ENCODE assay signal across 10 cellular contexts in the genomic region with DNA sequence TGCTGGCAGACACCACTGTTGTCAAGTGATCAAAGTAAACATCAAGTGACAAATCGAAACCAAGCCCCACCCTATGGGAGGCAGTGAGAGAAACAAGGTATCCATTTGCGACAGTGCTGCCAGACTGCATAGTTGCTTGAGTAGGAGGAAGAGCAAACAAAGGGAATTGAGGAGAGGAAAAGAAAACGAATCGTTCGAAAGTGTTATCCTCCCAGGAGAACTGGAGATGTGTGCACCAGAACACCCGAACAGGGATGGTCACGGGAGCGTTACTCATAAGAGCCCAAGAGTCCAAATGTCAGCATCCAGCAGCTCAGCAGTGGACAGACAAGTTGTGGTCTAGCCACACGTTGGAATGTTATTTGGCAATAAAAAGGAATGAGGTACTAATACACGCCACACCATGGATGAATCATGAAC. TPM values are rescaled to one million over a fixed set of nuclear protein-coding genes. Genes with fewer than 3 reads are reported as not detected.
A peak's percentile ranks its signal among the peaks of the same experiment; 100 is the strongest.
DNase-seq lines count a peak whose midpoint lies in the region; ATAC-seq, FAIRE-seq and TF ChIP-seq lines count a peak whose summit lies in the region.
"Had no signal": no experiment of that assay in that cellular context is flagged by ENCODE, and none has a peak within 500 bp of the region (broad histone marks: within the 10 kb centered on the region; RNA-seq: fewer than 3 reads in every experiment).

No MANE protein-coding gene starts in this region.

- H2BK15ac ChIP-seq in H1 (ENCODE audit: low read length), result no peak overlapping the region; the same call in 1 of the 2 replicates

- H3K14ac ChIP-seq in H1 (ENCODE audit: insufficient read length), result no peak overlapping the region

- H3K79me1 ChIP-seq in H1 (ENCODE audit: low read depth, low read length), result no peaks in the 10 kb centered on the region

- POLR2A ChIA-PET in H1 (lab: Charles Lee; ENCODE audit: partially characterized antibody), result no interaction called here

- H4K8ac ChIP-seq in H1 (ENCODE audit: extremely low read depth, insufficient read depth, low read length), result no peak overlapping the region

- peak overlapping the region; percentile 11; the same call in 1 of the 2 replicates for H2BK12ac ChIP-seq in H1 (ENCODE audit: low read depth, low read length)

- H3K27ac Mint-ChIP-seq in activated naive CD4-positive, alpha-beta T cell treated with anti-CD3 and anti-CD28 coated beads for 36 hours, result no peak overlapping the region

- no peak overlapping the region for H2BK5ac ChIP-seq in H1 (ENCODE audit: low read depth, low read length)

- H3K4me3 Mint-ChIP-seq in activated naive CD4-positive, alpha-beta T cell treated with anti-CD3 and anti-CD28 coated beads for 36 hours, result no peak overlapping the region

- no peak overlapping the region for H2AFZ ChIP-seq in H1 (ENCODE audit: low read length)

- no peak overlapping the region for H2BK120ac ChIP-seq in H1 (replicated peaks; ENCODE audit: low read depth, low read length)

- no peak for ATAC-seq in GM18907 (IDR thresholded peaks at IDR 0.05; ENCODE audit: unreplicated experiment)
- ATAC-seq: heart left ventricle had no signal

- TF ChIP-seq EP300 in H1 (IDR thresholded peaks at IDR 0.05; ENCODE audit: borderline replicate concordance in 1 of 2, low read depth in 2 of 2, low read length in 2 of 2), result no peak

- no peak overlapping the region for H4K91ac ChIP-seq in H1 (replicated peaks; ENCODE audit: insufficient read length, low read length)

- H3K27ac ChIP-seq in H1 (ENCODE audit: low read depth, low read length) (no peak overlapping the region), small intestine (ENCODE audit: low read depth in 1 of 2, low read length in 1 of 2) (peak overlapping the region in 1 of 2 donors; percentile 52)
- H3K27ac ChIP-seq: heart left ventricle had no signal

- H3K36me3 Mint-ChIP-seq in activated naive CD4-positive, alpha-beta T cell treated with anti-CD3 and anti-CD28 coated beads for 36 hours (ENCODE audit: low read depth), result no peaks in the 10 kb centered on the region

- CTCF ChIA-PET in H1 (lab: Charles Lee; ENCODE audit: partially characterized antibody), result interaction anchor here (1.1 kb wide), 1 partner anchor 97 kb away, joined by 3 read pairs; no protein-coding TSS in a partner anchor
- CTCF ChIA-PET in activated naive CD4-positive, alpha-beta T cell treated with anti-CD3 and anti-CD28 coated beads for 36 hours (lab: Charles Lee), result no interaction called here

- no peak for FAIRE-seq in H1 (lab: Jason Lieb, UNC)
- no peak for FAIRE-seq in small intestine (lab: Jason Lieb, UNC)

- H3K56ac ChIP-seq in H1 (replicated peaks; ENCODE audit: insufficient read length, low read depth, low read length), result no peak overlapping the region

- no peak for TF ChIP-seq POLR2A in H1 (IDR thresholded peaks at IDR 0.05; ENCODE audit: control extremely low read depth in 1 of 2, low read depth in 2 of 2, low read length in 2 of 2)

- H3K9ac ChIP-seq in H1 (replicated peaks in 1 of 4; ENCODE audit: extremely low read depth in 1 of 4, low read depth in 3 of 4, low read length in 3 of 4), result no peak overlapping the region

- no peak overlapping the region for H2AK5ac ChIP-seq in H1 (ENCODE audit: low read depth, low read length)

- WGBS in H1 (ENCODE audit: extremely low coverage in 1 of 2, insufficient coverage in 1 of 2, insufficient read length in 1 of 2, insufficient replicate concordance in 2 of 2, low coverage in 1 of 2, low lambda C conversion rate in 2 of 2, missing lambda C conversion rate in 1 of 2), 2 experiments, result 84% methylated on average over 10 of the region's 10 CpGs; no CpG with 5 or more reads in 1 of the 2 experiments
- WGBS in small intestine, 3 donors, result 28 to 50% (median 34%) methylated on average over 10 of the region's 10 CpGs

- no peaks in the 10 kb centered on the region for H4K20me1 ChIP-seq in H1 (replicated peaks in 1 of 2; ENCODE audit: control insufficient read depth in 1 of 2, insufficient read depth in 2 of 2, low read length in 2 of 2)

- no peaks in the 10 kb centered on the region for H3K4me1 Mint-ChIP-seq in activated naive CD4-positive, alpha-beta T cell treated with anti-CD3 and anti-CD28 coated beads for 36 hours (ENCODE audit: low read depth)

- H3K18ac ChIP-seq in H1 (ENCODE audit: extremely low read depth, low read length), result no peak overlapping the region

- H3K4me3 ChIP-seq in H1 (ENCODE audit: extremely low read depth in 1 of 4, insufficient read depth in 2 of 4, low read depth in 3 of 4, low read length in 4 of 4) (no peak overlapping the region), small intestine (ENCODE audit: low read depth in 1 of 2, low read length in 2 of 2) (no peak overlapping the region)
- H3K4me3 ChIP-seq: heart left ventricle had no signal

- DNase-seq in EL, result peak; percentile 70
- DNase-seq in NCI-H2171 (lab: John Stamatoyannopoulos, UW), result peak; percentile 14
- no peak for DNase-seq in H1 (ENCODE audit: low read depth in 1 of 2, low spot score in 2 of 2)
- peak; percentile 11 for DNase-seq in small intestine
- no peak for DNase-seq in activated CD4-positive, CD25-positive, alpha-beta regulatory T cell (lab: John Stamatoyannopoulos, UW)
- DNase-seq in activated naive CD4-positive, alpha-beta T cell treated with anti-CD3 and anti-CD28 coated beads for 36 hours, result no peak
- DNase-seq: activated T-cell treated with anti-CD3 and anti-CD28 coated beads, Interleukin-2, amount 50 U/mL, for 48 hours; heart left ventricle; KG1 had no signal

- no peak overlapping the region for H2BK20ac ChIP-seq in H1 (ENCODE audit: low read length)

- no peak overlapping the region for H3K4ac ChIP-seq in H1 (replicated peaks; ENCODE audit: insufficient read length, low read depth, low read length)

- no peaks in the 10 kb centered on the region for H3K9me3 Mint-ChIP-seq in activated naive CD4-positive, alpha-beta T cell treated with anti-CD3 and anti-CD28 coated beads for 36 hours

- TF ChIP-seq CTCF in H1 (IDR thresholded peaks at IDR 0.05; ENCODE audit: control extremely low read depth in 1 of 3, insufficient read depth in 1 of 3, low read depth in 1 of 3, low read length in 3 of 3), result no peak

- TF ChIP-seq RAD21 in H1 (IDR thresholded peaks at IDR 0.05 in 1 of 2, conservative IDR thresholded peaks at IDR 0.05 in 1 of 2; ENCODE audit: low read depth in 2 of 2, low read length in 2 of 2), result no peak

- H3K27me3 ChIP-seq in H1 (replicated peaks in 1 of 4; ENCODE audit: control insufficient read depth in 3 of 4, extremely low read depth in 1 of 4, insufficient read depth in 3 of 4, low read length in 3 of 4) (peaks cover 0 to 1% (median 0%) of the 10 kb centered on the region in 4 experiments; a peak in 1 of 7 replicates), small intestine (ENCODE audit: control insufficient read depth in 2 of 2, insufficient read depth in 2 of 2, low read length in 2 of 2) (peaks cover 0 to 2% of the 10 kb centered on the region in 2 donors)

- no peaks in the 10 kb centered on the region for H3K79me2 ChIP-seq in H1 (ENCODE audit: control insufficient read depth in 1 of 2, insufficient read depth in 2 of 2, low read length in 2 of 2)

- H3K4me2 ChIP-seq in H1 (ENCODE audit: insufficient read depth in 1 of 2, low read depth in 2 of 2, low read length in 2 of 2), result no peak overlapping the region

- H3K4me1 ChIP-seq in H1 (replicated peaks in 1 of 4; ENCODE audit: control insufficient read depth in 3 of 4, insufficient read depth in 4 of 4, low read length in 3 of 4) (no peaks in the 10 kb centered on the region), small intestine (ENCODE audit: control insufficient read depth in 2 of 2, insufficient read depth in 1 of 2, low read depth in 1 of 2, low read length in 1 of 2) (no peaks in the 10 kb centered on the region)
- H3K4me1 ChIP-seq: heart left ventricle had no signal

- H3K27me3 Mint-ChIP-seq in activated naive CD4-positive, alpha-beta T cell treated with anti-CD3 and anti-CD28 coated beads for 36 hours (ENCODE audit: low read depth), result peaks cover 12% of the 10 kb centered on the region

- intact Hi-C loops in activated naive CD4-positive, alpha-beta T cell treated with anti-CD3 and anti-CD28 coated beads for 36 hours (cut with micrococcal nuclease), result loop anchor here (10.0 kb wide), 1 partner anchor 140 kb away; a partner anchor contains a TSS

- H4K5ac ChIP-seq in H1 (ENCODE audit: insufficient read length, low read depth, low read length), result no peak overlapping the region

- H3K23me2 ChIP-seq in H1 (ENCODE audit: low read depth, low read length), result no peaks in the 10 kb centered on the region

- H3K36me3 ChIP-seq in H1 (ENCODE audit: control insufficient read depth in 2 of 4, insufficient read depth in 4 of 4, low read length in 3 of 4), result no peaks in the 10 kb centered on the region
- H3K36me3 ChIP-seq in small intestine (ENCODE audit: control insufficient read depth in 2 of 2, insufficient read depth in 2 of 2, low read length in 2 of 2), result no peaks in the 10 kb centered on the region
- H3K36me3 ChIP-seq: heart left ventricle had no signal

- no peaks in the 10 kb centered on the region for H3K9me3 ChIP-seq in H1 (ENCODE audit: insufficient read depth in 2 of 2, low read depth in 1 of 2, low read length in 1 of 2)
- no peaks in the 10 kb centered on the region for H3K9me3 ChIP-seq in small intestine (ENCODE audit: control insufficient read depth, low read depth)
- H3K9me3 ChIP-seq: heart left ventricle had no signal

- no peak overlapping the region for H3K23ac ChIP-seq in H1 (ENCODE audit: insufficient read length)

TF ChIP-seq in H1, 55 proteins besides CTCF, POLR2A, EP300 and RAD21 (continues in another document):
- no peak for TF ChIP-seq POU5F1 (IDR thresholded peaks at IDR 0.05; ENCODE audit: low read depth, low read length)
- no peak for TF ChIP-seq BRCA1 (IDR thresholded peaks at IDR 0.05; ENCODE audit: low read depth, low read length)
- no peak for TF ChIP-seq SIRT6 (IDR thresholded peaks at IDR 0.05; ENCODE audit: low read length)
- no peak for TF ChIP-seq NRF1 (IDR thresholded peaks at IDR 0.05; ENCODE audit: low read depth, low read length)

RNA-seq across cellular contexts. Expression of a gene that starts 58.4 kb away (rescaled TPM):
- 112 and 118 TPM in 2 replicates for total RNA-seq in H1 (2021; fragmentation: NEBNext Ultra II Directional; extraction: Animal tissue kit (Norgen Biotek cat#: 25700))
- polyA plus RNA-seq in H1 (2011; rRNA removed) (16.4 and 20.0 TPM in 2 replicates), small intestine (10 to 100 TPM; 15.7 to 19.5 (median 18.8) TPM)
- polyA plus RNA-seq in H1 (2011; cell fraction: cytosol; rRNA removed), result 21.3 TPM
- 56.5 TPM for polyA plus RNA-seq in H1 (2011; cell fraction: nucleus; rRNA removed)
- 45.2 to 74.0 TPM (median 59.8 TPM) in 4 replicates for polyA plus RNA-seq in H1 (2012, experiment 1 of 2)
- 3.5 TPM for polyA plus RNA-seq in H1 (2012, experiment 2 of 2)
- polyA plus RNA-seq in H1 (2013, experiment 1 of 2), result 49.7 TPM
- 48.2 TPM for polyA plus RNA-seq in H1 (2013, experiment 2 of 2)
- polyA minus RNA-seq in H1 (2011; rRNA and poly(A)+ RNA removed), result 108 and 121 TPM in 2 replicates
- 35.6 TPM for polyA minus RNA-seq in H1 (2011; cell fraction: cytosol; rRNA and poly(A)+ RNA removed)
- 45.5 TPM for polyA minus RNA-seq in H1 (2011; cell fraction: nucleus; rRNA and poly(A)+ RNA removed)
- 100 to 1,000 TPM; 151 to 154 TPM for total RNA-seq in activated naive CD4-positive, alpha-beta T cell treated with anti-CD3 and anti-CD28 coated beads for 36 hours

Comparison
In these comparisons a context has a peak if more than half of its experiments do, and no peak if none do; other contexts are left out.
1. DNase-seq: peak in EL (single experiment), NCI-H2171 (single experiment) and small intestine (single experiment); none in H1 (0 of 2), activated CD4-positive, CD25-positive, alpha-beta regulatory T cell (0 of 4) and activated naive CD4-positive, alpha-beta T cell treated with anti-CD3 and anti-CD28 coated beads for 36 hours (single experiment).